ENCODE assay signal across 19 cellular contexts in genomic region chr17:7419833-7420610, GRCh38. TPM values are rescaled to one million over a fixed set of nuclear protein-coding genes. Genes with fewer than 3 reads are reported as not detected.
"Had no signal": no experiment of that assay in that cellular context is flagged by ENCODE, and none has a peak within 500 bp of the region (broad histone marks: within the 10 kb centered on the region; RNA-seq: fewer than 3 reads in every experiment).

SPEM1 (plus strand) TSS chr17:7420324; CDS start chr17:7420385, 61 bp downstream.

- DNase-seq: activated CD4-positive, alpha-beta T cell treated with anti-CD3 and anti-CD28 coated beads, Interleukin-2, amount 50 U/mL, for 48 hours; activated CD8-positive, alpha-beta memory T cell treated with anti-CD3 and anti-CD28 coated beads, Interleukin-2, amount 10 ng/mL, durations not matched to agents 7 days and 5 days; activated effector memory CD4-positive, alpha-beta T cell treated with anti-CD3 and anti-CD28 coated beads, Interleukin-2, amount 50 U/mL, for 16 hours; activated T-cell treated with anti-CD3 and anti-CD28 coated beads, Interleukin-2, amount 50 U/mL, for 24 hours; colonic mucosa; effector memory CD4-positive, alpha-beta T cell; left colon; SHP77 treated with DMSO at 0.1 percent for 48 hours; small intestine; SW 1271; transverse colon had no signal

- ATAC-seq: activated CD4-positive, CD25-positive, alpha-beta regulatory T cell treated with anti-CD3 and anti-CD28 coated beads, Interleukin-2, amount 50 U/mL, for 24 hours; activated CD8-positive, alpha-beta memory T cell treated with anti-CD3 and anti-CD28 coated beads, Interleukin-2, amount 10 ng/mL, durations not matched to agents 7 days and 5 days; left colon; natural killer cell treated with Interleukin-12 subunit alpha and Interleukin-12 subunit beta and Interleukin-15 and Interleukin-18, amount 100 ng/mL, for 72 hours; pancreas had no signal

- H3K27me3 ChIP-seq: ascending aorta, colonic mucosa, pancreas, transverse colon had no signal

- H3K27ac Mint-ChIP-seq: activated CD8-positive, alpha-beta memory T cell treated with anti-CD3 and anti-CD28 coated beads, Interleukin-2, amount 10 ng/mL, durations not matched to agents 7 days and 5 days; activated T-cell treated with anti-CD3 and anti-CD28 coated beads, Interleukin-2, amount 50 U/mL, for 24 hours had no signal

- H3K4me3 Mint-ChIP-seq: activated CD8-positive, alpha-beta memory T cell treated with anti-CD3 and anti-CD28 coated beads, Interleukin-2, amount 10 ng/mL, durations not matched to agents 7 days and 5 days; activated T-cell treated with anti-CD3 and anti-CD28 coated beads, Interleukin-2, amount 50 U/mL, for 24 hours; natural killer cell treated with Interleukin-12 subunit alpha and Interleukin-12 subunit beta and Interleukin-15 and Interleukin-18, amount 100 ng/mL, for 72 hours had no signal

- H3K4me3 ChIP-seq: ascending aorta, colonic mucosa, pancreas, transverse colon had no signal

- H3K27me3 Mint-ChIP-seq: activated CD8-positive, alpha-beta memory T cell treated with anti-CD3 and anti-CD28 coated beads, Interleukin-2, amount 10 ng/mL, durations not matched to agents 7 days and 5 days; activated T-cell treated with anti-CD3 and anti-CD28 coated beads, Interleukin-2, amount 50 U/mL, for 24 hours had no signal

- H3K36me3 Mint-ChIP-seq: activated CD8-positive, alpha-beta memory T cell treated with anti-CD3 and anti-CD28 coated beads, Interleukin-2, amount 10 ng/mL, durations not matched to agents 7 days and 5 days; natural killer cell treated with Interleukin-12 subunit alpha and Interleukin-12 subunit beta and Interleukin-15 and Interleukin-18, amount 100 ng/mL, for 72 hours had no signal

- H3K4me1 Mint-ChIP-seq: activated CD8-positive, alpha-beta memory T cell treated with anti-CD3 and anti-CD28 coated beads, Interleukin-2, amount 10 ng/mL, durations not matched to agents 7 days and 5 days had no signal

- H3K9me3 Mint-ChIP-seq: activated T-cell treated with anti-CD3 and anti-CD28 coated beads, Interleukin-2, amount 50 U/mL, for 24 hours; natural killer cell treated with Interleukin-12 subunit alpha and Interleukin-12 subunit beta and Interleukin-15 and Interleukin-18, amount 100 ng/mL, for 72 hours had no signal

- H3K36me3 ChIP-seq: colonic mucosa, pancreas, transverse colon had no signal

RNA-seq across cellular contexts. Expression of gene SPEM1, which starts in this region (rescaled TPM):
- total RNA-seq: activated CD8-positive, alpha-beta memory T cell treated with anti-CD3 and anti-CD28 coated beads, Interleukin-2, amount 10 ng/mL, durations not matched to agents 7 days and 5 days; ascending aorta; colonic mucosa; epithelial cell of proximal tubule; glomerular endothelial cell; left colon; lung microvascular endothelial cell; mucosa of gallbladder; natural killer cell treated with Interleukin-12 subunit alpha and Interleukin-12 subunit beta and Interleukin-15 and Interleukin-18, amount 100 ng/mL, for 72 hours; pancreas; transverse colon had no signal
